Comparison of ENCODE assay signal across 34 cellular contexts in genomic region chr10:66762218-66762729, GRCh38.
"Had no signal": no experiment of that assay in that cellular context is flagged by ENCODE, and none has a peak within 500 bp of the region (broad histone marks: within the 10 kb centered on the region; RNA-seq: fewer than 3 reads in every experiment).

No MANE protein-coding gene starts in this region.

- DNase-seq: activated B cell treated with CpG ODN at 0.5 μM for 24 hours; activated CD4-positive, alpha-beta memory T cell treated with anti-CD3 and anti-CD28 coated beads, Interleukin-2, amount 10 ng/mL, durations not matched to agents 7 days and 5 days; activated CD4-positive, alpha-beta T cell treated with anti-CD3 and anti-CD28 coated beads for 1 hour; activated CD4-positive, alpha-beta T cell treated with anti-CD3 and anti-CD28 coated beads for 36 hours; activated CD4-positive, alpha-beta T cell treated with anti-CD3 and anti-CD28 coated beads for 48 hours; activated CD4-positive, alpha-beta T cell treated with anti-CD3 and anti-CD28 coated beads, Interleukin-2, amount 10 ng/mL, durations not matched to agents 7 days and 5 days; activated CD4-positive, alpha-beta T cell treated with anti-CD3 and anti-CD28 coated beads, Interleukin-2, amount 50 U/mL, for 48 hours; activated CD8-positive, alpha-beta memory T cell treated with anti-CD3 and anti-CD28 coated beads for 24 hours; activated CD8-positive, alpha-beta memory T cell treated with anti-CD3 and anti-CD28 coated beads, Interleukin-2, amount 10 ng/mL, durations not matched to agents 7 days and 5 days; activated CD8-positive, alpha-beta T cell treated with anti-CD3 and anti-CD28 coated beads, Interleukin-2, amount 10 ng/mL, durations not matched to agents 7 days and 5 days; activated effector memory CD4-positive, alpha-beta T cell treated with anti-CD3 and anti-CD28 coated beads, Interleukin-2, amount 50 U/mL, for 16 hours; activated gamma-delta T cell treated with Interleukin-2 at 50 U/mL for 16 hours; activated naive CD4-positive, alpha-beta T cell; activated naive CD4-positive, alpha-beta T cell treated with anti-CD3 and anti-CD28 coated beads for 36 hours; activated naive CD4-positive, alpha-beta T cell treated with anti-CD3 and anti-CD28 coated beads, Interleukin-2, amount 50 U/mL, for 16 hours; activated naive CD8-positive, alpha-beta T cell treated with anti-CD3 and anti-CD28 coated beads for 36 hours; activated T-cell treated with anti-CD3 and anti-CD28 coated beads for 4 hours; activated T-cell treated with anti-CD3 and anti-CD28 coated beads, Interleukin-2, amount 50 U/mL, for 1 hour; activated T-cell treated with anti-CD3 and anti-CD28 coated beads, Interleukin-2, amount 50 U/mL, for 4 hours; activated T-cell treated with anti-CD3 and anti-CD28 coated beads, Interleukin-2, amount 50 U/mL, for 72 hours; adrenal gland; amygdala; anterior cingulate cortex; caudate nucleus; cerebellar nuclear complex; SW 1271; T-helper 1 cell; T-helper 2 cell; T-helper 9 cell had no signal

- H3K27ac ChIP-seq: adrenal gland, ascending aorta, cardiac muscle cell, VCaP had no signal

- H3K36me3 ChIP-seq: adrenal gland, ascending aorta had no signal

- H3K4me3 ChIP-seq: adrenal gland, ascending aorta, cardiac muscle cell had no signal

- H3K4me1 ChIP-seq: adrenal gland, ascending aorta had no signal

- H3K27me3 ChIP-seq: adrenal gland, ascending aorta, cardiac muscle cell had no signal

- ATAC-seq: activated CD4-positive, alpha-beta T cell treated with anti-CD3 and anti-CD28 coated beads for 36 hours; activated CD8-positive, alpha-beta memory T cell treated with anti-CD3 and anti-CD28 coated beads, Interleukin-2, amount 10 ng/mL, durations not matched to agents 7 days and 5 days; activated CD8-positive, alpha-beta T cell treated with anti-CD3 and anti-CD28 coated beads, Interleukin-2, amount 10 ng/mL, durations not matched to agents 7 days and 5 days; activated naive CD4-positive, alpha-beta T cell treated with anti-CD3 and anti-CD28 coated beads, Interleukin-2, amount 50 U/mL, for 72 hours; activated T-cell treated with anti-CD3 and anti-CD28 coated beads, Interleukin-2, amount 50 U/mL, for 4 hours; activated T-cell treated with anti-CD3 and anti-CD28 coated beads, Interleukin-2, amount 50 U/mL, for 72 hours; activated T-helper 17 cell treated with anti-CD3 and anti-CD28 coated beads, Interleukin-2, amount 50 U/mL, for 72 hours had no signal

- H3K9me3 ChIP-seq: adrenal gland, ascending aorta had no signal
